ENCODE assay signal across 8 cellular contexts in the genomic region with DNA sequence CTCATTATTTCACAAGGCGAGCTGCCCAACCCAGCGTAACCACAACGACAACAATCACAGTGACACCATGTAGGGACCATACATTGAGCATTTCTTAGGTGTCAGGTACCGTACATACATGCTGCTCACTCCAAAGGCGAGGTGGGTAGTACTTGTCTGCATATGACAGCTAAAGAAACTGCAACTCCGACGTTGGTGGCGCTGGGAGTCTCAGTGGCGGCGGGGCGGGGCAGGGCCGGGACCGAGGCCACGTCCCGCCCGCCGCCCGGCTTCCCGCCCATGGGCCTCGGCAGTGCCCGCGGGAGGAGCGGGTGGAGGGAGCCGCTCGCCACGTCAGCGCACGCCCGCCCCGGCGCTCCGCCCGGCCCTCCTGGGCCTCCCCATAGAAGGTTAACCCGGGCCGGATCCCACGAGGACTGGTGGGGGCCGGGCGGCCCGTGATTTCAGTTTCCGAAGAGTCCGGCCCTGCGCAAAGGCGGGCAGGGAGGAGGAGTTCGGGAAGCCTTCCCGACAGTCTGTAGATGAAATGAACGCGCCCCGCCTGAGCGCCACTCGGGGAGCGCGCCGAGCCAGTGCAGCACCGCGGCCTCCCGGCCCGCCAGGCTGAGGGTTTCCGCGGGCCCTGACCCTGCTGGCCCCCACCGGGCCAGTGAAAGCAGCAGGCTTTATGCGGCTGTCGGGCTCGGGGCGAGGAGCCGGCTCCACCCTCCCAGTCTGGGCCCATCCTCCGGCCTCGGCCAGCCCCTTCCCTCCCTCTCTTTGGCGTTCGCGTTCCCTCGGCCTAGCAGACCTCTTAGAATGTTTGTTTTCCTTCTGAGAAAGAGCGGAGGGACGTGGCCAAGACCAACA.
DNase-seq lines count a peak whose midpoint lies in the region; ATAC-seq and TF ChIP-seq lines count a peak whose summit lies in the region.

No MANE protein-coding gene starts in this region.

- H3K9me3 Mint-ChIP-seq in stimulated activated naive CD8-positive, alpha-beta T cell treated with anti-CD3 and anti-CD28 coated beads, Interleukin-15, amount 100 ng/mL, for 72 hours, result no peaks in the 10 kb centered on the region

- no peaks in the 10 kb centered on the region for H4K20me1 ChIP-seq in neural cell (ENCODE audit: insufficient read depth)

- no peaks in the 10 kb centered on the region for H3F3A ChIP-seq in neural cell (ENCODE audit: insufficient read depth, low read length, poor library complexity, severe bottlenecking)

- no peaks in the 10 kb centered on the region for H3K79me2 ChIP-seq in neural cell (replicated peaks; ENCODE audit: insufficient read depth, low read length)

- peaks cover 13% of the 10 kb centered on the region for H3K27me3 Mint-ChIP-seq in stimulated activated naive CD8-positive, alpha-beta T cell treated with anti-CD3 and anti-CD28 coated beads, Interleukin-15, amount 100 ng/mL, for 72 hours

- no peak for TF ChIP-seq RAD21 in neural cell (conservative IDR thresholded peaks at IDR 0.05)

- H3K9me3 ChIP-seq in RWPE2 (ENCODE audit: severe bottlenecking) (no peaks in the 10 kb centered on the region), neural cell (ENCODE audit: low read length) (no peaks in the 10 kb centered on the region)

- H3K4me1 Mint-ChIP-seq in stimulated activated naive CD8-positive, alpha-beta T cell treated with anti-CD3 and anti-CD28 coated beads, Interleukin-15, amount 100 ng/mL, for 72 hours, result peaks cover 21% of the 10 kb centered on the region

- TF ChIP-seq CTCF in RWPE2 (IDR thresholded peaks at IDR 0.05; ENCODE audit: poor library complexity, severe bottlenecking) (no peak), fibroblast of villous mesenchyme (IDR thresholded peaks at IDR 0.05; ENCODE audit: insufficient read depth, low read depth, low read length) (no peak), neural cell (IDR thresholded peaks at IDR 0.05; ENCODE audit: poor library complexity, severe bottlenecking) (no peak)

- H3K4me3 Mint-ChIP-seq in stimulated activated naive CD8-positive, alpha-beta T cell treated with anti-CD3 and anti-CD28 coated beads, Interleukin-15, amount 100 ng/mL, for 72 hours, result peak overlapping the region; percentile 83 to 87

- no peaks in the 10 kb centered on the region for H3K36me3 ChIP-seq in RWPE2 (ENCODE audit: low read depth)
- no peaks in the 10 kb centered on the region for H3K36me3 ChIP-seq in neural cell (ENCODE audit: insufficient read depth, low read length)

- no peaks in the 10 kb centered on the region for H3K9me2 ChIP-seq in neural cell (ENCODE audit: insufficient read depth, low read length)

- H3K27ac ChIP-seq in RWPE2 (ENCODE audit: poor library complexity, severe bottlenecking) (peak overlapping the region; percentile 74), neural cell (ENCODE audit: low read length) (no peak overlapping the region)

- H3K27me3 ChIP-seq in RWPE2 (ENCODE audit: insufficient read depth, poor library complexity, severe bottlenecking) (no peaks in the 10 kb centered on the region), neural cell (ENCODE audit: insufficient read depth, low read depth, low read length) (peaks cover 15% of the 10 kb centered on the region)

- DNase-seq in DMS 273 (lab: John Stamatoyannopoulos, UW; ENCODE audit: unreplicated experiment), result peak; percentile 92
- DNase-seq in HS-27A (ENCODE audit: low read depth), result peak; percentile 84
- peak; percentile 70 for DNase-seq in RWPE2 (ENCODE audit: low spot score)
- peak; percentile 56 for DNase-seq in activated gamma-delta T cell treated with Interleukin-2 at 50 U/mL for 16 hours
- peak; percentile 95 for DNase-seq in fibroblast of villous mesenchyme (ENCODE audit: low read depth)
- peak; percentile 78 to 88 for DNase-seq in stimulated activated naive CD8-positive, alpha-beta T cell treated with anti-CD3 and anti-CD28 coated beads, Interleukin-15, amount 100 ng/mL, for 72 hours

- peak overlapping the region; percentile 5 for H3K9ac ChIP-seq in neural cell (ENCODE audit: low read length)

- no peak overlapping the region for H3K4me2 ChIP-seq in neural cell (ENCODE audit: low read length)

- ATAC-seq in GM21360 (IDR thresholded peaks at IDR 0.05; ENCODE audit: unreplicated experiment) (peak; percentile 87), RWPE2 (ENCODE audit: low read depth) (peak; percentile 82)
- ATAC-seq in stimulated activated naive CD8-positive, alpha-beta T cell treated with anti-CD3 and anti-CD28 coated beads, Interleukin-15, amount 100 ng/mL, for 72 hours, result peak; percentile 94

- H3K4me1 ChIP-seq in RWPE2 (ENCODE audit: insufficient read depth, poor library complexity, severe bottlenecking), result peaks cover 11% of the 10 kb centered on the region

- H2AFZ ChIP-seq in neural cell (ENCODE audit: low read depth, low read length), result no peak overlapping the region

- TF ChIP-seq EP300 in neural cell (conservative IDR thresholded peaks at IDR 0.05; ENCODE audit: poor library complexity, severe bottlenecking), result no peak

- H3K4me3 ChIP-seq in RWPE2 (ENCODE audit: severe bottlenecking), result peak overlapping the region; percentile 26
- H3K4me3 ChIP-seq in fibroblast of villous mesenchyme (ENCODE audit: low read depth, low read length), result peak overlapping the region; percentile 53
- H3K4me3 ChIP-seq in neural cell (ENCODE audit: low read length), result peak overlapping the region; percentile 62

- H3K27ac Mint-ChIP-seq in stimulated activated naive CD8-positive, alpha-beta T cell treated with anti-CD3 and anti-CD28 coated beads, Interleukin-15, amount 100 ng/mL, for 72 hours, result peak overlapping the region; percentile 79 to 96

TF ChIP-seq in neural cell, 6 proteins besides CTCF, POLR2A, EP300 and RAD21:
- TF ChIP-seq MXI1 (conservative IDR thresholded peaks at IDR 0.05; ENCODE audit: poor library complexity, severe bottlenecking), result no peak
- TF ChIP-seq EZH2 (IDR thresholded peaks at IDR 0.05; ENCODE audit: borderline replicate concordance, insufficient read depth, low read length, poor library complexity, severe bottlenecking), result no peak
- no peak for TF ChIP-seq SMC3 (conservative IDR thresholded peaks at IDR 0.05; ENCODE audit: poor library complexity)
- no peak for TF ChIP-seq REST (IDR thresholded peaks at IDR 0.05; ENCODE audit: borderline replicate concordance)
- TF ChIP-seq POLR2AphosphoS5 (IDR thresholded peaks at IDR 0.05), result no peak
- TF ChIP-seq TAF1 (IDR thresholded peaks at IDR 0.05; ENCODE audit: low read depth), result no peak
